Comparison of ENCODE assay signal across 14 cellular contexts in genomic region chr2:128628996-128629395, GRCh38.
"Had no signal": no experiment of that assay in that cellular context is flagged by ENCODE, and none has a peak within 500 bp of the region (broad histone marks: within the 10 kb centered on the region; RNA-seq: fewer than 3 reads in every experiment).

No MANE protein-coding gene starts in this region.

- H3K9me3 ChIP-seq: ascending aorta, breast epithelium, gastroesophageal sphincter, tibial artery had no signal

- H3K4me3 Mint-ChIP-seq: activated CD8-positive, alpha-beta T cell treated with anti-CD3 and anti-CD28 coated beads, Interleukin-2, amount 10 ng/mL, durations not matched to agents 7 days and 5 days; natural killer cell treated with Interleukin-12 subunit alpha and Interleukin-12 subunit beta and Interleukin-15 and Interleukin-18, amount 100 ng/mL, for 72 hours had no signal

- H3K27ac ChIP-seq: ascending aorta, breast epithelium, epithelial cell of prostate, gastroesophageal sphincter, tibial artery had no signal

- H3K9me3 Mint-ChIP-seq: activated naive CD4-positive, alpha-beta T cell treated with anti-CD3 and anti-CD28 coated beads, Interleukin-2, amount 50 U/mL, for 72 hours; natural killer cell treated with Interleukin-12 subunit alpha and Interleukin-12 subunit beta and Interleukin-15 and Interleukin-18, amount 100 ng/mL, for 72 hours had no signal

- H3K36me3 Mint-ChIP-seq: activated naive CD4-positive, alpha-beta T cell treated with anti-CD3 and anti-CD28 coated beads, Interleukin-2, amount 50 U/mL, for 72 hours; natural killer cell treated with Interleukin-12 subunit alpha and Interleukin-12 subunit beta and Interleukin-15 and Interleukin-18, amount 100 ng/mL, for 72 hours had no signal

- H3K27ac Mint-ChIP-seq: activated CD8-positive, alpha-beta T cell treated with anti-CD3 and anti-CD28 coated beads, Interleukin-2, amount 10 ng/mL, durations not matched to agents 7 days and 5 days; activated naive CD4-positive, alpha-beta T cell treated with anti-CD3 and anti-CD28 coated beads, Interleukin-2, amount 50 U/mL, for 72 hours; natural killer cell treated with Interleukin-12 subunit alpha and Interleukin-12 subunit beta and Interleukin-15 and Interleukin-18, amount 100 ng/mL, for 72 hours had no signal

- H3K36me3 ChIP-seq: ascending aorta, breast epithelium, gastroesophageal sphincter, tibial artery had no signal

- H3K4me3 ChIP-seq: ascending aorta, breast epithelium, gastroesophageal sphincter, tibial artery had no signal

- H3K4me1 ChIP-seq: ascending aorta, breast epithelium, gastroesophageal sphincter, tibial artery had no signal

- DNase-seq: activated CD4-positive, alpha-beta T cell treated with anti-CD3 and anti-CD28 coated beads, Interleukin-2, amount 50 U/mL, for 1 hour; activated CD8-positive, alpha-beta T cell treated with anti-CD3 and anti-CD28 coated beads, Interleukin-2, amount 10 ng/mL, durations not matched to agents 7 days and 5 days; cortex of kidney; hypothalamus; mammary epithelial cell; stimulated activated CD4-positive, alpha-beta T cell treated with anti-CD3 and anti-CD28 coated beads, Interleukin-4, amount 100 ng/mL, for 24 hours; stimulated activated naive CD4-positive, alpha-beta T cell treated with Interleukin-2 at 50 U/mL for 16 hours had no signal

- H3K27me3 ChIP-seq: ascending aorta, breast epithelium, gastroesophageal sphincter, tibial artery had no signal
